In genomic region chr5:42982107-42982622, GRCh38 we compare ENCODE assay signal across 1 cellular context.
TF ChIP-seq lines count a peak whose summit lies in the region.

No MANE protein-coding gene starts in this region.

TF ChIP-seq in HEK293, 187 proteins besides CTCF, POLR2A, EP300 and RAD21 (continued from another document):
- TF ChIP-seq ZNF280D (tag by site-specific recombination; IDR thresholded peaks at IDR 0.05) (no peak), ZNF701 (tag by site-specific recombination; IDR thresholded peaks at IDR 0.05) (no peak), BCL11B (tag by site-specific recombination; IDR thresholded peaks at IDR 0.05; ENCODE audit: low read depth) (no peak), ZBTB20 (tag by site-specific recombination; IDR thresholded peaks at IDR 0.05) (no peak), ZNF341 (tag by site-specific recombination; IDR thresholded peaks at IDR 0.05; ENCODE audit: low read depth) (no peak)
